15 cellular contexts compared by ENCODE assay signal in the genomic region with DNA sequence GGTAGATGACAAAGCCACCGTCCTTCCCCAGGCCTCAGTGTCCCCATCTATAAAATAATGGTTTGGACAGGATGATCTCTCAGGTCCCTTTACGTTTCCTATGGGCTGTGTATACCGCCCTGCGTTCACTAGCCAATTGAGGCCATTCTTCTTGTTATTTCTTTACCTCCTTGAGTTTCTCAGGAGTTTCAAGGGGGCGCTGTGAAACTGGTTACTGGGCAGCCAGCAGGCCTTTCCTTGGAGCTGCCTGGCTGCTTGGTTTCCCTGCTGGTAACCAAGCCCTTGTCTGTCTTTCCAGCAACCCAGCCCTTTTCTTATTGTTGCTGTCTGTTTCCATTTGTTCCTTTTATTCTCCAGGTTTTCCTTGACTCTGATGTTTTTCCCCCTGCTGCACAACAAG. TPM values are rescaled to one million over a fixed set of nuclear protein-coding genes. Genes with fewer than 3 reads are reported as not detected.
DNase-seq lines count a peak whose midpoint lies in the region; ATAC-seq, FAIRE-seq and TF ChIP-seq lines count a peak whose summit lies in the region.
"Had no signal": no experiment of that assay in that cellular context is flagged by ENCODE, and none has a peak within 500 bp of the region (broad histone marks: within the 10 kb centered on the region; RNA-seq: fewer than 3 reads in every experiment).

No MANE protein-coding gene starts in this region.

- H2BK12ac ChIP-seq in H1 (ENCODE audit: low read depth, low read length) = no peak overlapping the region

- H2BK20ac ChIP-seq in H1 (ENCODE audit: low read length) = no peak overlapping the region

- no peak overlapping the region for H3K4ac ChIP-seq in H1 (replicated peaks; ENCODE audit: insufficient read length, low read depth, low read length)

- H3K23ac ChIP-seq in H1 (ENCODE audit: insufficient read length) = no peak overlapping the region

- H3K79me1 ChIP-seq in H1 (ENCODE audit: low read depth, low read length) = no peaks in the 10 kb centered on the region

- no peak overlapping the region for H3K4me3 Mint-ChIP-seq in neural progenitor cell
- H3K4me3 Mint-ChIP-seq: activated naive CD4-positive, alpha-beta T cell treated with anti-CD3 and anti-CD28 coated beads for 36 hours had no signal

- no peak for TF ChIP-seq POLR2A in H1 (IDR thresholded peaks at IDR 0.05; ENCODE audit: control extremely low read depth in 1 of 2, low read depth in 2 of 2, low read length in 2 of 2)

- H3K4me3 ChIP-seq in H7 (ENCODE audit: insufficient read depth, low read depth, low read length) = no peak overlapping the region
- no peak overlapping the region for H3K4me3 ChIP-seq in H1 (ENCODE audit: extremely low read depth in 1 of 4, insufficient read depth in 2 of 4, low read depth in 3 of 4, low read length in 4 of 4)
- H3K4me3 ChIP-seq in neural progenitor cell = no peak overlapping the region
- H3K4me3 ChIP-seq: uterus had no signal

- H3F3A ChIP-seq in neural progenitor cell (ENCODE audit: low read depth) = peaks cover 23% of the 10 kb centered on the region

- CTCF ChIA-PET in H1 (lab: Charles Lee; ENCODE audit: partially characterized antibody) = interaction anchor here (0.7 to 3.8 kb wide), 26 partner anchors 8 to 178 kb away, joined by 3 to 44 read pairs (median 4); partner anchors contain the start of gene NPM3

- H3K79me2 ChIP-seq in H1 (ENCODE audit: control insufficient read depth in 1 of 2, insufficient read depth in 2 of 2, low read length in 2 of 2) (no peaks in the 10 kb centered on the region), neural progenitor cell (ENCODE audit: low read depth) (no peaks in the 10 kb centered on the region)

- H3K27ac ChIP-seq in H1 (ENCODE audit: low read depth, low read length) (no peak overlapping the region), neural progenitor cell (no peak overlapping the region)
- H3K27ac ChIP-seq: uterus had no signal

- H3K4me1 Mint-ChIP-seq in neural progenitor cell = peaks cover 29% of the 10 kb centered on the region

- no peak overlapping the region for H2BK15ac ChIP-seq in H1 (ENCODE audit: low read length)

- 18% methylated on average over 5 of the region's 5 CpGs; no CpG with 5 or more reads in 1 of the 2 experiments for WGBS in H1 (ENCODE audit: extremely low coverage in 1 of 2, insufficient coverage in 1 of 2, insufficient read length in 1 of 2, insufficient replicate concordance in 2 of 2, low coverage in 1 of 2, low lambda C conversion rate in 2 of 2, missing lambda C conversion rate in 1 of 2), 2 experiments

- POLR2A ChIA-PET in H1 (lab: Charles Lee; ENCODE audit: partially characterized antibody) = interaction anchor here (0.8 to 1.3 kb wide), 6 partner anchors 10 to 55 kb away, joined by 3 to 4 read pairs (median 3); partner anchors contain the start of gene FBXW4

- H3K56ac ChIP-seq in H1 (replicated peaks; ENCODE audit: insufficient read length, low read depth, low read length) = no peak overlapping the region

- no peaks in the 10 kb centered on the region for H3K9me3 Mint-ChIP-seq in neural progenitor cell
- H3K9me3 Mint-ChIP-seq: activated naive CD4-positive, alpha-beta T cell treated with anti-CD3 and anti-CD28 coated beads for 36 hours had no signal

- no peak overlapping the region for H3K14ac ChIP-seq in H1 (ENCODE audit: insufficient read length)

- no peak overlapping the region for H3K4me2 ChIP-seq in H1 (ENCODE audit: insufficient read depth in 1 of 2, low read depth in 2 of 2, low read length in 2 of 2)
- H3K4me2 ChIP-seq in neural progenitor cell = peak overlapping the region; percentile 29

- H3K27me3 Mint-ChIP-seq in neural progenitor cell (ENCODE audit: insufficient read depth, low read depth) = peaks cover 28% of the 10 kb centered on the region

- no peak for ATAC-seq in GM18873 (IDR thresholded peaks at IDR 0.05; ENCODE audit: low FRiP score, unreplicated experiment)

- H3K27me3 ChIP-seq in H7 (ENCODE audit: control insufficient read depth, insufficient read depth, low read length) (no peaks in the 10 kb centered on the region), H1 (replicated peaks in 1 of 4; ENCODE audit: control insufficient read depth in 3 of 4, extremely low read depth in 1 of 4, insufficient read depth in 3 of 4, low read length in 3 of 4) (peaks cover 0 to 2% (median 0%) of the 10 kb centered on the region in 4 experiments; a peak in 1 of 7 replicates), neural progenitor cell (no peaks in the 10 kb centered on the region)
- H3K27me3 ChIP-seq: uterus had no signal

- no peak overlapping the region for H2BK5ac ChIP-seq in H1 (ENCODE audit: low read depth, low read length)

- H2AFZ ChIP-seq in H1 (ENCODE audit: low read length) = no peak overlapping the region
- peak overlapping the region; percentile 98 for H2AFZ ChIP-seq in neural progenitor cell (replicated peaks)

- TF ChIP-seq CTCF in H1 (IDR thresholded peaks at IDR 0.05; ENCODE audit: control extremely low read depth in 1 of 3, insufficient read depth in 1 of 3, low read depth in 1 of 3, low read length in 3 of 3) (peak; percentile 40 to 70 (median 62)), neural progenitor cell (IDR thresholded peaks at IDR 0.05) (peak; percentile 68)

- peak; percentile 82 for FAIRE-seq in H1 (lab: Jason Lieb, UNC)

- DNase-seq in H7 (peak; percentile 84), OCI-M1 (lab: John Stamatoyannopoulos, UW) (peak; percentile 45), H1 (ENCODE audit: low read depth in 1 of 2, low spot score in 2 of 2) (peak in 1 of 2 experiments; percentile 27), neural progenitor cell (ENCODE audit: low spot score) (peak; percentile 89), SIG-M5 treated with dmso at 0.1 percent for 504 hours (lab: John Stamatoyannopoulos, UW; ENCODE audit: unreplicated experiment) (no peak), NCI-H187 (lab: John Stamatoyannopoulos, UW) (no peak)
- DNase-seq: activated naive CD4-positive, alpha-beta T cell treated with anti-CD3 and anti-CD28 coated beads for 36 hours; NCI-H2029; NK-92 treated with Interleukin-12 subunit alpha and Interleukin-12 subunit beta, amount 100 ng/mL, for 24 hours; stimulated activated naive CD4-positive, alpha-beta T cell; uterus had no signal

- no peaks in the 10 kb centered on the region for H3K36me3 Mint-ChIP-seq in neural progenitor cell

- no peak overlapping the region for H3K18ac ChIP-seq in H1 (ENCODE audit: extremely low read depth, low read length)

- no peaks in the 10 kb centered on the region for H3K23me2 ChIP-seq in H1 (ENCODE audit: low read depth, low read length)

- H4K20me1 ChIP-seq in H1 (replicated peaks in 1 of 2; ENCODE audit: control insufficient read depth in 1 of 2, insufficient read depth in 2 of 2, low read length in 2 of 2) (no peaks in the 10 kb centered on the region), neural progenitor cell (ENCODE audit: low read depth) (no peaks in the 10 kb centered on the region)

- H4K8ac ChIP-seq in H1 (ENCODE audit: extremely low read depth, insufficient read depth, low read length) = no peak overlapping the region

- no peak overlapping the region for H4K5ac ChIP-seq in H1 (ENCODE audit: insufficient read length, low read depth, low read length)

- no peaks in the 10 kb centered on the region for H3K36me3 ChIP-seq in H7 (replicated peaks; ENCODE audit: control insufficient read depth, insufficient read depth, low read length)
- H3K36me3 ChIP-seq in H1 (ENCODE audit: control insufficient read depth in 2 of 4, insufficient read depth in 4 of 4, low read length in 3 of 4) = no peaks in the 10 kb centered on the region
- H3K36me3 ChIP-seq in neural progenitor cell = no peaks in the 10 kb centered on the region
- H3K36me3 ChIP-seq: uterus had no signal

- H3K27ac Mint-ChIP-seq in neural progenitor cell = peak overlapping the region; percentile 0
- H3K27ac Mint-ChIP-seq: activated naive CD4-positive, alpha-beta T cell treated with anti-CD3 and anti-CD28 coated beads for 36 hours had no signal

- no peak for TF ChIP-seq EP300 in H1 (IDR thresholded peaks at IDR 0.05; ENCODE audit: borderline replicate concordance in 1 of 2, low read depth in 2 of 2, low read length in 2 of 2)

- H3K9me3 ChIP-seq in H1 (ENCODE audit: insufficient read depth in 2 of 2, low read depth in 1 of 2, low read length in 1 of 2) = no peaks in the 10 kb centered on the region
- H3K9me3 ChIP-seq in neural progenitor cell (ENCODE audit: low read depth) = no peaks in the 10 kb centered on the region
- H3K9me3 ChIP-seq: uterus had no signal

- no peak overlapping the region for H4K91ac ChIP-seq in H1 (replicated peaks; ENCODE audit: insufficient read length, low read length)

- peaks cover 0 to 6% (median 2%) of the 10 kb centered on the region in 4 experiments; a peak in 3 of 7 replicates for H3K4me1 ChIP-seq in H1 (replicated peaks in 1 of 4; ENCODE audit: control insufficient read depth in 3 of 4, insufficient read depth in 4 of 4, low read length in 3 of 4)
- H3K4me1 ChIP-seq in neural progenitor cell = peaks cover 22% of the 10 kb centered on the region
- H3K4me1 ChIP-seq: uterus had no signal

- H3K9ac ChIP-seq in H1 (replicated peaks in 1 of 4; ENCODE audit: extremely low read depth in 1 of 4, low read depth in 3 of 4, low read length in 3 of 4) = no peak overlapping the region
- H3K9ac ChIP-seq in neural progenitor cell = no peak overlapping the region

- peak; percentile 49 to 69 for TF ChIP-seq RAD21 in H1 (IDR thresholded peaks at IDR 0.05 in 1 of 2, conservative IDR thresholded peaks at IDR 0.05 in 1 of 2; ENCODE audit: low read depth in 2 of 2, low read length in 2 of 2)

- H2BK120ac ChIP-seq in H1 (replicated peaks; ENCODE audit: low read depth, low read length) = no peak overlapping the region

- no peak overlapping the region for H2AK5ac ChIP-seq in H1 (ENCODE audit: low read depth, low read length)

RNA-seq across cellular contexts. Expression of gene FGF8, which starts 26.9 kb away (rescaled TPM):
- 43.0 and 59.8 TPM in 2 replicates for total RNA-seq in H7 (2014; rRNA removed; shearing (Covaris generic))
- 3.9 and 4.1 TPM in 2 replicates for total RNA-seq in H1 (2021; fragmentation: NEBNext Ultra II Directional; extraction: Animal tissue kit (Norgen Biotek cat#: 25700))
- polyA plus RNA-seq in H1 (2011; rRNA removed) = 1.1 and 1.7 TPM in 2 replicates
- polyA plus RNA-seq in H1 (2011; cell fraction: cytosol; rRNA removed) = 1.5 TPM
- 2.1 TPM for polyA plus RNA-seq in H1 (2011; cell fraction: nucleus; rRNA removed)
- polyA plus RNA-seq in H1 (2012, experiment 1 of 2) = 1.0 to 2.0 TPM (median 1.2 TPM) in 4 replicates
- polyA plus RNA-seq in H1 (2012, experiment 2 of 2) = 0.62 TPM
- 2.9 TPM for polyA plus RNA-seq in H1 (2013, experiment 1 of 2)
- polyA plus RNA-seq in H1 (2013, experiment 2 of 2) = 3.8 TPM
- 0.98 and 1.4 TPM in 2 replicates for polyA minus RNA-seq in H1 (2011; rRNA and poly(A)+ RNA removed)
- polyA minus RNA-seq in H1 (2011; cell fraction: cytosol; rRNA and poly(A)+ RNA removed) = not detected
- 1.4 TPM for polyA minus RNA-seq in H1 (2011; cell fraction: nucleus; rRNA and poly(A)+ RNA removed)
- total RNA-seq in neural progenitor cell (ENCODE audit: low replicate concordance) = 17.6 and 32.2 TPM in 2 replicates
- total RNA-seq: activated naive CD4-positive, alpha-beta T cell treated with anti-CD3 and anti-CD28 coated beads for 36 hours; Daoy; LHCN-M2; uterus had no signal
- polyA plus RNA-seq: liver had no signal

RNA-seq across cellular contexts. Expression of gene NPM3, which starts 34.2 kb away (rescaled TPM):
- total RNA-seq in H7 (2014; rRNA removed; shearing (Covaris generic)) = 332 and 360 TPM in 2 replicates
- 175 and 177 TPM in 2 replicates for total RNA-seq in H1 (2021; fragmentation: NEBNext Ultra II Directional; extraction: Animal tissue kit (Norgen Biotek cat#: 25700))
- 127 and 218 TPM in 2 replicates for polyA plus RNA-seq in H1 (2011; rRNA removed)
- polyA plus RNA-seq in H1 (2011; cell fraction: cytosol; rRNA removed) = 212 TPM
- 161 TPM for polyA plus RNA-seq in H1 (2011; cell fraction: nucleus; rRNA removed)
- polyA plus RNA-seq in H1 (2012, experiment 1 of 2) = 128 to 179 TPM (median 167 TPM) in 4 replicates
- polyA plus RNA-seq in H1 (2012, experiment 2 of 2) = 207 TPM
- 148 TPM for polyA plus RNA-seq in H1 (2013, experiment 1 of 2)
- 152 TPM for polyA plus RNA-seq in H1 (2013, experiment 2 of 2)
- 65.5 and 89.5 TPM in 2 replicates for polyA minus RNA-seq in H1 (2011; rRNA and poly(A)+ RNA removed)
- polyA minus RNA-seq in H1 (2011; cell fraction: cytosol; rRNA and poly(A)+ RNA removed) = 40.7 TPM
- 29.7 TPM for polyA minus RNA-seq in H1 (2011; cell fraction: nucleus; rRNA and poly(A)+ RNA removed)
- total RNA-seq in neural progenitor cell (ENCODE audit: low replicate concordance) = 93.1 and 149 TPM in 2 replicates

RNA-seq across cellular contexts. Expression of gene FBXW4, which starts 54.1 kb away (rescaled TPM):
- 25.2 and 25.4 TPM in 2 replicates for total RNA-seq in H7 (2014; rRNA removed; shearing (Covaris generic))
- 29.6 and 32.8 TPM in 2 replicates for total RNA-seq in H1 (2021; fragmentation: NEBNext Ultra II Directional; extraction: Animal tissue kit (Norgen Biotek cat#: 25700))
- 29.0 and 42.8 TPM in 2 replicates for polyA plus RNA-seq in H1 (2011; rRNA removed)
- polyA plus RNA-seq in H1 (2011; cell fraction: cytosol; rRNA removed) = 37.8 TPM
- polyA plus RNA-seq in H1 (2011; cell fraction: nucleus; rRNA removed) = 26.7 TPM
- polyA plus RNA-seq in H1 (2012, experiment 1 of 2) = 29.6 to 39.3 TPM (median 34.2 TPM) in 4 replicates
- 19.8 TPM for polyA plus RNA-seq in H1 (2012, experiment 2 of 2)
- 13.7 TPM for polyA plus RNA-seq in H1 (2013, experiment 1 of 2)
- polyA plus RNA-seq in H1 (2013, experiment 2 of 2) = 14.1 TPM
- 84.3 and 109 TPM in 2 replicates for polyA minus RNA-seq in H1 (2011; rRNA and poly(A)+ RNA removed)
- polyA minus RNA-seq in H1 (2011; cell fraction: cytosol; rRNA and poly(A)+ RNA removed) = 21.6 TPM
- 23.5 TPM for polyA minus RNA-seq in H1 (2011; cell fraction: nucleus; rRNA and poly(A)+ RNA removed)
- total RNA-seq in neural progenitor cell (ENCODE audit: low replicate concordance) = 36.3 and 46.0 TPM in 2 replicates

Comparison
In these comparisons a context has a peak if more than half of its experiments do, and no peak if none do; other contexts are left out.
1. DNase-seq: peak in H7 (single experiment), OCI-M1 (single experiment) and neural progenitor cell (single experiment); none in SIG-M5 treated with dmso at 0.1 percent for 504 hours (single experiment) and NCI-H187 (0 of 2).